In the genomic region with DNA sequence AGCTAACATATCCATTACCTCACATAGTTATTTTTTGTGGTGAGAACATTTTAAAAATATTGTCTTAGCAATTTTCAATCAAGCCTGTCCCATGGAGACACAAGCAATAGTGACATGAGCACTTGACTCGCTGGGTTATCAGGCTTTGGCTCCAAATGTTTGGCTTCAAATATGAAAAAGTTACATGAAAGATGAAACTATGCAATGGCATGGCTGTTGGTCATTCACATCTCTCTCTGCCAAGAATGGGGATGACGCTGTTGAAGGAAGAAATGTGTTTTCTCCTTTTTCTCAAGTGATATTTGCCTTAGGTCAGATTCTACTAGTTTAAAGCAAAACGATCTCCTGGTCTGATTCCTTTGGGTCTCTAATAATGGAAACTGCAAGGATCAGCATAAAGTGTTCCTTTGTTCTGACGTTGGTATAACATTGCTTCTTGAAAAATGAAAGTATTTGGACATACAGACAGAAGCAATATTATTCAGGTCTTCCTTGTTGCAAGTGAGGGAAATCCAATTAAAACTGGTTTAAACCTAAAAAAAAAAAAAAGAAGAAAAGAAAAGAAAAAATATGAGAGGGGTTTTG, we compare ENCODE assay signal across 30 cellular contexts.
DNase-seq lines count a peak whose midpoint lies in the region; ATAC-seq, FAIRE-seq and TF ChIP-seq lines count a peak whose summit lies in the region.
"Had no signal": no experiment of that assay in that cellular context is flagged by ENCODE, and none has a peak within 500 bp of the region (broad histone marks: within the 10 kb centered on the region; RNA-seq: fewer than 3 reads in every experiment).

No MANE protein-coding gene starts in this region.

- H3K4me3 ChIP-seq in heart left ventricle (no peak overlapping the region), fibroblast of the aortic adventitia (ENCODE audit: low read depth, low read length) (no peak overlapping the region), thoracic aorta (no peak overlapping the region)
- H3K4me3 ChIP-seq: adrenal gland, body of pancreas, MG63, uterus had no signal

- TF ChIP-seq CTCF in heart left ventricle (IDR thresholded peaks at IDR 0.05) (no peak), fibroblast of the aortic adventitia (IDR thresholded peaks at IDR 0.05; ENCODE audit: insufficient read depth, low read length) (no peak), osteocyte (IDR thresholded peaks at IDR 0.05) (no peak), thoracic aorta (IDR thresholded peaks at IDR 0.05) (no peak)

- H3K27ac ChIP-seq in heart left ventricle (peak overlapping the region in 9 of 12 donors; percentile 3 to 60 (median 39)), thoracic aorta (peak overlapping the region; percentile 74 to 80)
- H3K27ac ChIP-seq: body of pancreas had no signal

- H3K36me3 ChIP-seq in heart left ventricle: peaks cover 0 to 50% (median 26%) of the 10 kb centered on the region in 9 donors
- H3K36me3 ChIP-seq in thoracic aorta: peaks cover 50% of the 10 kb centered on the region
- H3K36me3 ChIP-seq: adrenal gland, MG63, uterus had no signal

- WGBS in heart left ventricle, 4 donors: 52 to 66% (median 59%) methylated on average over 4 of the region's 4 CpGs

- H3K27me3 Mint-ChIP-seq in osteocyte (ENCODE audit: unreplicated experiment) (no peaks in the 10 kb centered on the region), T-cell (peaks cover 2 to 5% of the 10 kb centered on the region in 2 donors)
- H3K27me3 Mint-ChIP-seq: activated CD4-positive, alpha-beta memory T cell treated with anti-CD3 and anti-CD28 coated beads for 36 hours; activated naive CD4-positive, alpha-beta T cell treated with anti-CD3 and anti-CD28 coated beads, Interleukin-2, amount 10 ng/mL, durations not matched to agents 7 days and 5 days had no signal

- intact Hi-C loops in heart left ventricle (cut with DNase I): no loop called here
- intact Hi-C loops in Right ventricle myocardium inferior (cut with DNase I): no loop called here

- no peaks in the 10 kb centered on the region for H3K9me3 Mint-ChIP-seq in osteocyte (ENCODE audit: unreplicated experiment)
- H3K9me3 Mint-ChIP-seq in T-cell: peaks cover 0 to 2% (median 0%) of the 10 kb centered on the region in 3 donors
- H3K9me3 Mint-ChIP-seq: activated CD4-positive, alpha-beta memory T cell treated with anti-CD3 and anti-CD28 coated beads for 36 hours; activated naive CD4-positive, alpha-beta T cell treated with anti-CD3 and anti-CD28 coated beads, Interleukin-2, amount 10 ng/mL, durations not matched to agents 7 days and 5 days; activated T-helper 1 cell treated with anti-CD3 and anti-CD28 coated beads, Interleukin-12 subunit alpha, Interleukin-12 subunit beta, Interleukin-2, Interleukin-4 antibody, amounts not matched to agents 30 ng/mL and 10 ng/mL and 1 ng/mL, durations not matched to agents 14 hours and 24 hours and 36 hours had no signal

- ATAC-seq in heart left ventricle (no peak), Right ventricle myocardium inferior (no peak), thoracic aorta (ENCODE audit: insufficient number of reproducible peaks, low FRiP score, low read depth) (no peak), T-cell (replicated peaks in 1 of 4) (no peak)
- ATAC-seq: body of pancreas; naive thymus-derived CD8-positive, alpha-beta T cell; Panc1; stimulated activated naive CD8-positive, alpha-beta T cell treated with anti-CD3 and anti-CD28 coated beads, Interleukin-15, Interleukin-2, amounts not matched to agents 100 U/mL and 50 U/mL, for 24 hours had no signal

- peak overlapping the region; percentile 90 for H3K27ac Mint-ChIP-seq in osteocyte (ENCODE audit: unreplicated experiment)
- H3K27ac Mint-ChIP-seq in T-cell: no peak overlapping the region
- H3K27ac Mint-ChIP-seq: activated CD4-positive, alpha-beta memory T cell treated with anti-CD3 and anti-CD28 coated beads for 36 hours; activated naive CD4-positive, alpha-beta T cell treated with anti-CD3 and anti-CD28 coated beads, Interleukin-2, amount 10 ng/mL, durations not matched to agents 7 days and 5 days; activated T-helper 1 cell treated with anti-CD3 and anti-CD28 coated beads, Interleukin-12 subunit alpha, Interleukin-12 subunit beta, Interleukin-2, Interleukin-4 antibody, amounts not matched to agents 30 ng/mL and 10 ng/mL and 1 ng/mL, durations not matched to agents 14 hours and 24 hours and 36 hours; naive thymus-derived CD8-positive, alpha-beta T cell had no signal

- H3K27me3 ChIP-seq in heart left ventricle (no peaks in the 10 kb centered on the region), thoracic aorta (replicated peaks; ENCODE audit: insufficient read depth) (no peaks in the 10 kb centered on the region)
- H3K27me3 ChIP-seq: adrenal gland, body of pancreas, MG63, uterus had no signal

- CTCF ChIA-PET in T-cell (lab: Charles Lee): no interaction called here

- H3K36me3 Mint-ChIP-seq in osteocyte (ENCODE audit: unreplicated experiment): peaks cover 52% of the 10 kb centered on the region
- no peaks in the 10 kb centered on the region for H3K36me3 Mint-ChIP-seq in T-cell
- H3K36me3 Mint-ChIP-seq: activated CD4-positive, alpha-beta memory T cell treated with anti-CD3 and anti-CD28 coated beads for 36 hours; activated naive CD4-positive, alpha-beta T cell treated with anti-CD3 and anti-CD28 coated beads, Interleukin-2, amount 10 ng/mL, durations not matched to agents 7 days and 5 days; naive thymus-derived CD8-positive, alpha-beta T cell had no signal

- H3K4me1 Mint-ChIP-seq in osteocyte (ENCODE audit: unreplicated experiment) (peaks cover 64% of the 10 kb centered on the region), T-cell (peaks cover 13 to 21% (median 14%) of the 10 kb centered on the region in 3 donors)

- no peak for FAIRE-seq in H54 (lab: Jason Lieb, UNC)
- FAIRE-seq: G401.6, HTR-8/SVneo had no signal

- no peak for TF ChIP-seq POLR2A in heart left ventricle (IDR thresholded peaks at IDR 0.05)
- TF ChIP-seq POLR2A in H54 (IDR thresholded peaks at IDR 0.05; ENCODE audit: low read depth, low read length): no peak

- H3K4me3 Mint-ChIP-seq in osteocyte (ENCODE audit: unreplicated experiment) (no peak overlapping the region), T-cell (no peak overlapping the region)
- H3K4me3 Mint-ChIP-seq: activated CD4-positive, alpha-beta memory T cell treated with anti-CD3 and anti-CD28 coated beads for 36 hours; activated naive CD4-positive, alpha-beta T cell treated with anti-CD3 and anti-CD28 coated beads, Interleukin-2, amount 10 ng/mL, durations not matched to agents 7 days and 5 days; activated T-helper 1 cell treated with anti-CD3 and anti-CD28 coated beads, Interleukin-12 subunit alpha, Interleukin-12 subunit beta, Interleukin-2, Interleukin-4 antibody, amounts not matched to agents 30 ng/mL and 10 ng/mL and 1 ng/mL, durations not matched to agents 14 hours and 24 hours and 36 hours; naive thymus-derived CD8-positive, alpha-beta T cell had no signal

- H3K9me3 ChIP-seq in heart left ventricle (peaks cover 0 to 16% (median 0%) of the 10 kb centered on the region in 12 donors), thoracic aorta (no peaks in the 10 kb centered on the region)
- H3K9me3 ChIP-seq: adrenal gland, body of pancreas, MG63, uterus had no signal

- POLR2A ChIA-PET in T-cell (lab: Charles Lee): no interaction called here

- DNase-seq in heart left ventricle (no peak), Right ventricle myocardium inferior (ENCODE audit: missing footprints) (no peak), fibroblast of the aortic adventitia (ENCODE audit: low read depth) (peak; percentile 78), osteocyte (ENCODE audit: extremely low spot score, unreplicated experiment) (no peak), thoracic aorta (ENCODE audit: low spot score) (no peak), NCI-H1048 (lab: John Stamatoyannopoulos, UW) (no peak), H54 (ENCODE audit: insufficient read length, low spot score) (no peak), T-cell (no peak)
- DNase-seq: 8988T; activated CD4-positive, alpha-beta memory T cell treated with anti-CD3 and anti-CD28 coated beads for 36 hours; activated CD4-positive, alpha-beta T cell treated with anti-CD3 and anti-CD28 coated beads for 1 hour; activated CD8-positive, alpha-beta memory T cell treated with anti-CD3 and anti-CD28 coated beads, Interleukin-2, amount 50 U/mL, for 4 hours; activated naive CD4-positive, alpha-beta T cell treated with anti-CD3 and anti-CD28 coated beads, Interleukin-2, amount 10 ng/mL, durations not matched to agents 7 days and 5 days; body of pancreas; cerebellar nuclear complex; DMS79; KG1; MG63; naive thymus-derived CD8-positive, alpha-beta T cell; NCI-H1930; NCI-H524 treated with DMSO at 0.1 percent for 48 hours; SHP77 treated with DMSO at 0.1 percent for 48 hours; stimulated activated CD4-positive, alpha-beta T cell treated with anti-CD3 and anti-CD28 coated beads, Interleukin-2, amount 100 ng/mL, for 24 hours; stimulated activated naive CD8-positive, alpha-beta T cell treated with anti-CD3 and anti-CD28 coated beads, Interleukin-15, Interleukin-2, amounts not matched to agents 100 U/mL and 50 U/mL, for 24 hours; uterus had no signal

- peaks cover 3 to 52% (median 26%) of the 10 kb centered on the region in 12 donors for H3K4me1 ChIP-seq in heart left ventricle
- H3K4me1 ChIP-seq in thoracic aorta (ENCODE audit: control insufficient read depth in 1 of 2, low read depth in 2 of 2): peaks cover 16 to 71% of the 10 kb centered on the region in 2 donors
- H3K4me1 ChIP-seq: body of pancreas had no signal
